In the genomic region with DNA sequence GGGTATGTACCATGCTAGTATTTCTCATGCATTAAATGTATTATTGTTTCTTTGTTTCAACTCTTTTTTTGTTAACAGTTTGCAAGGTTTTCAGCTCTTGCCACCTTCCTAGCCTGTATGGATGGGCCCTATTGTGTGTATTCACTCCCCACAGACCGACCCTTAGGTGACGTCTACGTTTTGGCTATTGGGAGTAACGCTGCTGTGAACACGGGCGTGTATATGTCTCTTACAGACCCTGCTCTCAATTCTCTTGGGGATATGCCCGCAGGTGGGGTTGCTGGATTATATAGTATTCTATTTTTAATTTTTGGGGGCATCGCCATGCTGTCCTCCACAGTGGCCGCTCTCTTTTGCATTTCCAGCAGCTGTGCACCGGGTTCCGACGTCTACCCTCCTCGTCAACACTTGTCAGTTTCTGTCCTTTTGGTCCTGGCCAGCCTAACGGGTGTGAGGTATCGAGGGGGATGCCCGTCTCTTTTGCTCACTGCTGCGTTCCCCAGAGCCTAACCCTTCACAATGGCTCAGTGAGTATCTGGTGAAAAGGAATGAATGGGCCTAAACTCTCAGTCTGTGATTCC, we compare ENCODE assay signal across 24 cellular contexts.
"Had no signal": no experiment of that assay in that cellular context is flagged by ENCODE, and none has a peak within 500 bp of the region (broad histone marks: within the 10 kb centered on the region; RNA-seq: fewer than 3 reads in every experiment).

No MANE protein-coding gene starts in this region.

- H3K27ac ChIP-seq: VCaP had no signal

- H3K4me3 ChIP-seq: K562 had no signal

- H3K4me3 Mint-ChIP-seq: activated CD4-positive, alpha-beta memory T cell treated with anti-CD3 and anti-CD28 coated beads, Interleukin-2, amount 10 ng/mL, durations not matched to agents 7 days and 5 days; activated CD4-positive, alpha-beta T cell treated with anti-CD3 and anti-CD28 coated beads for 36 hours; activated naive CD4-positive, alpha-beta T cell treated with anti-CD3 and anti-CD28 coated beads, Interleukin-2, amount 50 U/mL, for 24 hours; brain; central memory CD8-positive, alpha-beta T cell had no signal

- H3K9me3 Mint-ChIP-seq: activated CD4-positive, alpha-beta memory T cell treated with anti-CD3 and anti-CD28 coated beads, Interleukin-2, amount 10 ng/mL, durations not matched to agents 7 days and 5 days; activated naive CD4-positive, alpha-beta T cell treated with anti-CD3 and anti-CD28 coated beads, Interleukin-2, amount 50 U/mL, for 24 hours; central memory CD8-positive, alpha-beta T cell had no signal

- H3K27me3 Mint-ChIP-seq: activated CD4-positive, alpha-beta memory T cell treated with anti-CD3 and anti-CD28 coated beads, Interleukin-2, amount 10 ng/mL, durations not matched to agents 7 days and 5 days; activated CD4-positive, alpha-beta T cell treated with anti-CD3 and anti-CD28 coated beads for 36 hours; activated naive CD4-positive, alpha-beta T cell treated with anti-CD3 and anti-CD28 coated beads, Interleukin-2, amount 50 U/mL, for 24 hours; central memory CD8-positive, alpha-beta T cell had no signal

- ATAC-seq: activated CD4-positive, alpha-beta T cell treated with anti-CD3 and anti-CD28 coated beads for 36 hours; K562; PC-3 had no signal

- H3K36me3 Mint-ChIP-seq: brain had no signal

- DNase-seq: activated CD4-positive, alpha-beta memory T cell treated with anti-CD3 and anti-CD28 coated beads, Interleukin-2, amount 10 ng/mL, durations not matched to agents 7 days and 5 days; activated CD4-positive, alpha-beta T cell treated with anti-CD3 and anti-CD28 coated beads for 36 hours; activated CD4-positive, alpha-beta T cell treated with anti-CD3 and anti-CD28 coated beads, Interleukin-2, amount 50 U/mL, for 1 hour; activated CD8-positive, alpha-beta memory T cell treated with anti-CD3 and anti-CD28 coated beads, Interleukin-2, amount 50 U/mL, for 48 hours; activated T-cell treated with anti-CD3 and anti-CD28 coated beads, Interleukin-2, amount 50 U/mL, for 1 hour; amygdala; Karpas-422; MM.1S; NCI-H1417; NCI-H2029; NCI-H2107; NCI-H2171 treated with DMSO at 0.1 percent for 48 hours; NCI-H226; NCI-H510A; NCI-H526 treated with DMSO at 0.1 percent for 48 hours; NCI-H82; PC-3; SIG-M5; T-helper 1 cell had no signal

- H3K27ac Mint-ChIP-seq: activated CD4-positive, alpha-beta memory T cell treated with anti-CD3 and anti-CD28 coated beads, Interleukin-2, amount 10 ng/mL, durations not matched to agents 7 days and 5 days; activated CD4-positive, alpha-beta T cell treated with anti-CD3 and anti-CD28 coated beads for 36 hours; activated naive CD4-positive, alpha-beta T cell treated with anti-CD3 and anti-CD28 coated beads, Interleukin-2, amount 50 U/mL, for 24 hours; brain had no signal
